1 cellular context compared by ENCODE assay signal in the genomic region with DNA sequence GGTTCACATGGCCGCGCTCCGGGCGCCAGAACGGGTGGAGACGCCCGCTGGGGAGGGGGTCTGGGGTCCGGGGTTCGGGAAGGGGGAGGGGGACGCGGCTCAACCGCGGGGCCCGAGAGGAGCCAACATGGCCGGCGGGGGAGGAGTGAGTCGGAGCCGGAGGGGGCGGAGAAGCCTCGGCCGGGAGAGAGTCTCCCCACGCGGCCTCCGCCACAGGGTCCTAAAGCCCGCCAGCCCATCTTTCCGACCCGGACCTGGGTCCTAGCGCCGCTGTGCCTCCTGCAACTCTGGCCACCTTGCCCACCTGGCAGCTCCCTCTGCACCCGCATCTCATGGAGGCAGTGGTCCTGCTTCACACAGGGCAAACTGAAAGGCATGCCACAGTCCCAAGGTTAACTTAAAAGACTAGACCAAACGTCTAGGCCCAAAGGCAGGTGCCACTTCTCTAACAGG.
TF ChIP-seq lines count a peak whose summit lies in the region.

TSS of gene BAZ2A (minus strand) at position 147 of the 453 bp plus-strand sequence. CDS start 12,796 bp downstream, outside the sequence.

TF ChIP-seq in K562, 482 proteins besides CTCF, POLR2A, EP300 and RAD21 (continued from another document and continues in another):
- TF ChIP-seq ZBTB40 (IDR thresholded peaks at IDR 0.05): peak; percentile 60; the same call in 1 of the 2 replicates
- no peak for TF ChIP-seq ZBTB40 (CRISPR knock-in tag; IDR thresholded peaks at IDR 0.05)
- TF ChIP-seq HMG20A (CRISPR knock-in tag; conservative IDR thresholded peaks at IDR 0.05): no peak
- TF ChIP-seq, protein P1, sequence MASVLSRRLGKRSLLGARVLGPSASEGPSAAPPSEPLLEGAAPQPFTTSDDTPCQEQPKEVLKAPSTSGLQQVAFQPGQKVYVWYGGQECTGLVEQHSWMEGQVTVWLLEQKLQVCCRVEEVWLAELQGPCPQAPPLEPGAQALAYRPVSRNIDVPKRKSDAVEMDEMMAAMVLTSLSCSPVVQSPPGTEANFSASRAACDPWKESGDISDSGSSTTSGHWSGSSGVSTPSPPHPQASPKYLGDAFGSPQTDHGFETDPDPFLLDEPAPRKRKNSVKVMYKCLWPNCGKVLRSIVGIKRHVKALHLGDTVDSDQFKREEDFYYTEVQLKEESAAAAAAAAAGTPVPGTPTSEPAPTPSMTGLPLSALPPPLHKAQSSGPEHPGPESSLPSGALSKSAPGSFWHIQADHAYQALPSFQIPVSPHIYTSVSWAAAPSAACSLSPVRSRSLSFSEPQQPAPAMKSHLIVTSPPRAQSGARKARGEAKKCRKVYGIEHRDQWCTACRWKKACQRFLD (CRISPR knock-in tag; IDR thresholded peaks at IDR 0.05): peak; percentile 53; the same call in 1 of the 2 replicates
- 0 out of 4 replicates have a peak, but pooled peaks of 1 of the 2 experiments have one; percentile 33 for TF ChIP-seq ZNF318 (IDR thresholded peaks at IDR 0.05; ENCODE audit: borderline replicate concordance in 1 of 2, low read depth in 1 of 2)
- peak; percentile 44 for TF ChIP-seq TBP (optimal IDR thresholded peaks at IDR 0.05; ENCODE audit: low read depth, low read length)
- TF ChIP-seq GTF2F1 (IDR thresholded peaks at IDR 0.05; ENCODE audit: low read depth, low read length): no peak
- peak; percentile 93 for TF ChIP-seq RNF2 (IDR thresholded peaks at IDR 0.05)
- no peak for TF ChIP-seq ZNF165 (CRISPR knock-in tag; IDR thresholded peaks at IDR 0.05; ENCODE audit: borderline replicate concordance)
- TF ChIP-seq MAZ (CRISPR knock-in tag; conservative IDR thresholded peaks at IDR 0.05 in 1 of 2, IDR thresholded peaks at IDR 0.05 in 1 of 2): peak; percentile 90 to 96
- TF ChIP-seq ZNF76 (CRISPR knock-in tag; IDR thresholded peaks at IDR 0.05; ENCODE audit: borderline replicate concordance): no peak
- TF ChIP-seq NCOA1 (IDR thresholded peaks at IDR 0.05; ENCODE audit: low read depth): no peak
- TF ChIP-seq, protein P2, sequence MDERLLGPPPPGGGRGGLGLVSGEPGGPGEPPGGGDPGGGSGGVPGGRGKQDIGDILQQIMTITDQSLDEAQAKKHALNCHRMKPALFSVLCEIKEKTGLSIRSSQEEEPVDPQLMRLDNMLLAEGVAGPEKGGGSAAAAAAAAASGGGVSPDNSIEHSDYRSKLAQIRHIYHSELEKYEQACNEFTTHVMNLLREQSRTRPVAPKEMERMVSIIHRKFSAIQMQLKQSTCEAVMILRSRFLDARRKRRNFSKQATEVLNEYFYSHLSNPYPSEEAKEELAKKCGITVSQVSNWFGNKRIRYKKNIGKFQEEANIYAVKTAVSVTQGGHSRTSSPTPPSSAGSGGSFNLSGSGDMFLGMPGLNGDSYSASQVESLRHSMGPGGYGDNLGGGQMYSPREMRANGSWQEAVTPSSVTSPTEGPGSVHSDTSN (CRISPR knock-in tag; IDR thresholded peaks at IDR 0.05; ENCODE audit: low read depth): no peak
- TF ChIP-seq, protein P2 (tag; conservative IDR thresholded peaks at IDR 0.05; ENCODE audit: low read depth): no peak
- peak; percentile 44; the same call in 1 of the 2 replicates for TF ChIP-seq DMBX1 (CRISPR knock-in tag; IDR thresholded peaks at IDR 0.05; ENCODE audit: borderline replicate concordance)
- TF ChIP-seq RUNX1 (IDR thresholded peaks at IDR 0.05; ENCODE audit: low read depth): 0 out of 2 replicates have a peak, but pooled peaks have one; percentile 64
- TF ChIP-seq, protein P3, sequence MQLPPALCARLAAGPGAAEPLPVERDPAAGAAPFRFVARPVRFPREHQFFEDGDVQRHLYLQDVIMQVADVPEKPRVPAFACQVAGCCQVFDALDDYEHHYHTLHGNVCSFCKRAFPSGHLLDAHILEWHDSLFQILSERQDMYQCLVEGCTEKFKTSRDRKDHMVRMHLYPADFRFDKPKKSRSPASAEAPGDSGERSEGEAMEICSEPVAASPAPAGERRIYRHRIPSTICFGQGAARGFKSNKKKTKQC (CRISPR knock-in tag; IDR thresholded peaks at IDR 0.05): peak; percentile 84
- TF ChIP-seq SIN3B (IDR thresholded peaks at IDR 0.05; ENCODE audit: low read depth): 0 out of 2 replicates have a peak, but pooled peaks have one; percentile 24
- TF ChIP-seq, protein P4, sequence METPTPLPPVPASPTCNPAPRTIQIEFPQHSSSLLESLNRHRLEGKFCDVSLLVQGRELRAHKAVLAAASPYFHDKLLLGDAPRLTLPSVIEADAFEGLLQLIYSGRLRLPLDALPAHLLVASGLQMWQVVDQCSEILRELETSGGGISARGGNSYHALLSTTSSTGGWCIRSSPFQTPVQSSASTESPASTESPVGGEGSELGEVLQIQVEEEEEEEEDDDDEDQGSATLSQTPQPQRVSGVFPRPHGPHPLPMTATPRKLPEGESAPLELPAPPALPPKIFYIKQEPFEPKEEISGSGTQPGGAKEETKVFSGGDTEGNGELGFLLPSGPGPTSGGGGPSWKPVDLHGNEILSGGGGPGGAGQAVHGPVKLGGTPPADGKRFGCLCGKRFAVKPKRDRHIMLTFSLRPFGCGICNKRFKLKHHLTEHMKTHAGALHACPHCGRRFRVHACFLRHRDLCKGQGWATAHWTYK (CRISPR knock-in tag; IDR thresholded peaks at IDR 0.05): 0 out of 2 replicates have a peak, but pooled peaks have one; percentile 28
- 0 out of 2 replicates have a peak, but pooled peaks have one; percentile 71 for TF ChIP-seq ETS1 (conservative IDR thresholded peaks at IDR 0.05; ENCODE audit: control insufficient read depth, low read depth, low read length)
- TF ChIP-seq MYC (IDR thresholded peaks at IDR 0.05; ENCODE audit: low read depth, low read length): peak; percentile 88
- TF ChIP-seq MYC (CRISPR knock-in tag; IDR thresholded peaks at IDR 0.05; ENCODE audit: borderline replicate concordance, low read depth): peak; percentile 46; the same call in 1 of the 2 replicates
- TF ChIP-seq GTF2E2 (tag; IDR thresholded peaks at IDR 0.05): no peak
- peak; percentile 66 for TF ChIP-seq ATF7 (IDR thresholded peaks at IDR 0.05)
